ENCODE assay signal across 1 cellular context in genomic region chr3:59771760-59772159, GRCh38.
TF ChIP-seq lines count a peak whose summit lies in the region.

No MANE protein-coding gene starts in this region.

TF ChIP-seq in HepG2, 621 proteins besides CTCF, POLR2A, EP300 and RAD21 (continued from another document):
- TF ChIP-seq, protein P1, sequence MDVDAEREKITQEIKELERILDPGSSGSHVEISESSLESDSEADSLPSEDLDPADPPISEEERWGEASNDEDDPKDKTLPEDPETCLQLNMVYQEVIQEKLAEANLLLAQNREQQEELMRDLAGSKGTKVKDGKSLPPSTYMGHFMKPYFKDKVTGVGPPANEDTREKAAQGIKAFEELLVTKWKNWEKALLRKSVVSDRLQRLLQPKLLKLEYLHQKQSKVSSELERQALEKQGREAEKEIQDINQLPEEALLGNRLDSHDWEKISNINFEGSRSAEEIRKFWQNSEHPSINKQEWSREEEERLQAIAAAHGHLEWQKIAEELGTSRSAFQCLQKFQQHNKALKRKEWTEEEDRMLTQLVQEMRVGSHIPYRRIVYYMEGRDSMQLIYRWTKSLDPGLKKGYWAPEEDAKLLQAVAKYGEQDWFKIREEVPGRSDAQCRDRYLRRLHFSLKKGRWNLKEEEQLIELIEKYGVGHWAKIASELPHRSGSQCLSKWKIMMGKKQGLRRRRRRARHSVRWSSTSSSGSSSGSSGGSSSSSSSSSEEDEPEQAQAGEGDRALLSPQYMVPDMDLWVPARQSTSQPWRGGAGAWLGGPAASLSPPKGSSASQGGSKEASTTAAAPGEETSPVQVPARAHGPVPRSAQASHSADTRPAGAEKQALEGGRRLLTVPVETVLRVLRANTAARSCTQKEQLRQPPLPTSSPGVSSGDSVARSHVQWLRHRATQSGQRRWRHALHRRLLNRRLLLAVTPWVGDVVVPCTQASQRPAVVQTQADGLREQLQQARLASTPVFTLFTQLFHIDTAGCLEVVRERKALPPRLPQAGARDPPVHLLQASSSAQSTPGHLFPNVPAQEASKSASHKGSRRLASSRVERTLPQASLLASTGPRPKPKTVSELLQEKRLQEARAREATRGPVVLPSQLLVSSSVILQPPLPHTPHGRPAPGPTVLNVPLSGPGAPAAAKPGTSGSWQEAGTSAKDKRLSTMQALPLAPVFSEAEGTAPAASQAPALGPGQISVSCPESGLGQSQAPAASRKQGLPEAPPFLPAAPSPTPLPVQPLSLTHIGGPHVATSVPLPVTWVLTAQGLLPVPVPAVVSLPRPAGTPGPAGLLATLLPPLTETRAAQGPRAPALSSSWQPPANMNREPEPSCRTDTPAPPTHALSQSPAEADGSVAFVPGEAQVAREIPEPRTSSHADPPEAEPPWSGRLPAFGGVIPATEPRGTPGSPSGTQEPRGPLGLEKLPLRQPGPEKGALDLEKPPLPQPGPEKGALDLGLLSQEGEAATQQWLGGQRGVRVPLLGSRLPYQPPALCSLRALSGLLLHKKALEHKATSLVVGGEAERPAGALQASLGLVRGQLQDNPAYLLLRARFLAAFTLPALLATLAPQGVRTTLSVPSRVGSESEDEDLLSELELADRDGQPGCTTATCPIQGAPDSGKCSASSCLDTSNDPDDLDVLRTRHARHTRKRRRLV (CRISPR knock-in tag; IDR thresholded peaks at IDR 0.05): no peak
- TF ChIP-seq ZNF136 (CRISPR knock-in tag; IDR thresholded peaks at IDR 0.05; ENCODE audit: low read depth) (no peak), MATR3 (CRISPR knock-in tag; IDR thresholded peaks at IDR 0.05) (no peak), ZNF670 (CRISPR knock-in tag; IDR thresholded peaks at IDR 0.05; ENCODE audit: borderline replicate concordance) (no peak), HNF4G (IDR thresholded peaks at IDR 0.05; ENCODE audit: borderline replicate concordance, low read depth, low read length) (no peak), HNF4G (CRISPR knock-in tag; IDR thresholded peaks at IDR 0.05; ENCODE audit: borderline replicate concordance, low read depth) (no peak), MAFK (conservative IDR thresholded peaks at IDR 0.05 in 1 of 2, IDR thresholded peaks at IDR 0.05 in 1 of 2; ENCODE audit: low read length in 2 of 2) (peak; percentile 93 to 95)
